Comparison of ENCODE assay signal across 8 cellular contexts in genomic region chr11:65817815-65818680, GRCh38. TPM values are rescaled to one million over a fixed set of nuclear protein-coding genes. Genes with fewer than 3 reads are reported as not detected.
DNase-seq lines count a peak whose midpoint lies in the region; ATAC-seq and TF ChIP-seq lines count a peak whose summit lies in the region.

No MANE protein-coding gene starts in this region.

- WGBS in SK-N-SH (ENCODE audit: low lambda C conversion rate), result 17% methylated on average over 25 of the region's 74 CpGs

- CTCF ChIA-PET in HCT116 (lab: Charles Lee) (interaction anchor here (0.6 to 3.7 kb wide), 12 partner anchors 9 to 209 kb away, joined by 3 to 36 read pairs (median 4); partner anchors contain the start of gene KAT5), SK-N-SH (lab: Yijun Ruan, JAX) (interaction anchor here (0.6 to 13.8 kb wide), 44 partner anchors 9 to 1694 kb away, joined by 3 to 111 read pairs (median 5); partner anchors contain the start of genes AP5B1, CCDC85B, KAT5 and OVOL1)

- RAD21 ChIA-PET in HCT116 (lab: Charles Lee; ENCODE audit: low non-redundant PET in 1 of 2, low total read pairs in 2 of 2, uncharacterized antibody in 2 of 2, unreplicated experiment in 2 of 2), result interaction anchor here (0.6 to 2.2 kb wide), 13 partner anchors 19 to 188 kb away, joined by 3 to 12 read pairs (median 3); partner anchors contain the start of gene KAT5 (in 1 of the 2)

- TF ChIP-seq CTCF in HCT116 (IDR thresholded peaks at IDR 0.05 in 2 of 3, conservative IDR thresholded peaks at IDR 0.05 in 1 of 3; ENCODE audit: borderline replicate concordance in 1 of 3, insufficient read depth in 1 of 3, low read depth in 2 of 3, low read length in 2 of 3) (peak; percentile 88 to 99 (median 97)), SK-N-SH (IDR thresholded peaks at IDR 0.05) (peak; percentile 91), glutamatergic neuron (IDR thresholded peaks at IDR 0.05; ENCODE audit: partially characterized antibody, unreplicated experiment) (peak; percentile 99), osteocyte (IDR thresholded peaks at IDR 0.05) (peak; percentile 100), thoracic aorta (IDR thresholded peaks at IDR 0.05) (peak; percentile 99)

- TF ChIP-seq EP300 in SK-N-SH (IDR thresholded peaks at IDR 0.05; ENCODE audit: borderline replicate concordance in 1 of 2, low read depth in 1 of 2, low read length in 1 of 2), result no peak

- intact Hi-C loops in HCT116 (cut with micrococcal nuclease), result loop anchor here (1.0 kb wide), 4 partner anchors 38 to 171 kb away; partner anchors contain the start of genes AP5B1 and KAT5

- no peaks in the 10 kb centered on the region for H3K27me3 ChIP-seq in HCT116 (ENCODE audit: insufficient read depth, low read length)
- no peaks in the 10 kb centered on the region for H3K27me3 ChIP-seq in SK-N-SH (ENCODE audit: insufficient read depth)
- H3K27me3 ChIP-seq in thoracic aorta (replicated peaks; ENCODE audit: insufficient read depth), result no peaks in the 10 kb centered on the region

- H3K27me3 Mint-ChIP-seq in glutamatergic neuron (ENCODE audit: unreplicated experiment) (no peaks in the 10 kb centered on the region), osteocyte (ENCODE audit: unreplicated experiment) (no peaks in the 10 kb centered on the region)

- H3K9me3 ChIP-seq in HCT116 (ENCODE audit: control insufficient read depth in 1 of 2, insufficient read depth in 1 of 2, low read depth in 1 of 2, low read length in 2 of 2), result no peaks in the 10 kb centered on the region
- no peaks in the 10 kb centered on the region for H3K9me3 ChIP-seq in SK-N-SH
- no peaks in the 10 kb centered on the region for H3K9me3 ChIP-seq in thoracic aorta

- H3F3A ChIP-seq in SK-N-SH (replicated peaks; ENCODE audit: insufficient read depth), result no peaks in the 10 kb centered on the region

- peak; percentile 87 for DNase-seq in G401 (ENCODE audit: low spot score)
- peak; percentile 76 for DNase-seq in HCT116 (ENCODE audit: low read depth, low spot score)
- DNase-seq in NAMALWA (ENCODE audit: low spot score), result peak; percentile 91
- peak; percentile 99 for DNase-seq in SK-N-SH
- DNase-seq in activated naive CD4-positive, alpha-beta T cell treated with anti-CD3 and anti-CD28 coated beads, Interleukin-2, amount 50 U/mL, for 72 hours (ENCODE audit: low spot score in 2 of 2), result peak; percentile 93 to 99
- DNase-seq in glutamatergic neuron, result peak; percentile 98
- DNase-seq in osteocyte (ENCODE audit: extremely low spot score, unreplicated experiment), result peak; percentile 98
- DNase-seq in thoracic aorta (ENCODE audit: low spot score), result peak; percentile 70

- POLR2A ChIA-PET in HCT116 (lab: Charles Lee), result interaction anchor here (0.6 to 2.6 kb wide), 5 partner anchors 13 to 106 kb away, joined by 3 to 8 read pairs (median 5); partner anchors contain the start of genes AP5B1, KAT5 and MUS81
- POLR2A ChIA-PET in SK-N-SH (lab: Yijun Ruan, JAX), result interaction anchor here (2.9 kb wide), 1 partner anchor 106 kb away, joined by 23 read pairs; the partner anchor contains the start of gene KAT5

- TF ChIP-seq RAD21 in HCT116 (IDR thresholded peaks at IDR 0.05; ENCODE audit: low read depth) (peak; percentile 96), SK-N-SH (IDR thresholded peaks at IDR 0.05; ENCODE audit: low read length) (peak; percentile 89)

- in situ Hi-C loops in G401 (cut with HindIII; ENCODE audit: low sequenced_read_pairs), result no loop called here

- no peaks in the 10 kb centered on the region for H3K79me2 ChIP-seq in HCT116 (ENCODE audit: insufficient read depth, low read length)
- H3K79me2 ChIP-seq in SK-N-SH (ENCODE audit: insufficient read depth), result no peaks in the 10 kb centered on the region

- H3K4me1 ChIP-seq in HCT116 (ENCODE audit: control insufficient read depth in 1 of 2, insufficient read depth in 2 of 2, low read length in 2 of 2) (peaks cover 0 to 12% of the 10 kb centered on the region in 2 experiments; a peak in 2 of 4 replicates), SK-N-SH (ENCODE audit: control insufficient read depth in 1 of 2, insufficient read depth in 2 of 2, low read depth in 1 of 2, low read length in 1 of 2) (peaks cover 0 to 3% of the 10 kb centered on the region in 2 experiments; a peak in 1 of 4 replicates), thoracic aorta (ENCODE audit: control insufficient read depth in 1 of 2, low read depth in 2 of 2) (peaks cover 0 to 12% of the 10 kb centered on the region in 2 donors)

- no peaks in the 10 kb centered on the region for H3K36me3 ChIP-seq in HCT116 (ENCODE audit: control insufficient read depth in 1 of 2, insufficient read depth in 2 of 2, low read length in 2 of 2)
- H3K36me3 ChIP-seq in SK-N-SH (replicated peaks in 1 of 2; ENCODE audit: control insufficient read depth in 1 of 2, insufficient read depth in 2 of 2, low read length in 1 of 2), result no peaks in the 10 kb centered on the region
- H3K36me3 ChIP-seq in thoracic aorta, result peaks cover 4% of the 10 kb centered on the region

- H3K27ac Mint-ChIP-seq in activated naive CD4-positive, alpha-beta T cell treated with anti-CD3 and anti-CD28 coated beads, Interleukin-2, amount 50 U/mL, for 72 hours, result peak overlapping the region; percentile 70 to 75
- peak overlapping the region; percentile 62 for H3K27ac Mint-ChIP-seq in glutamatergic neuron (ENCODE audit: unreplicated experiment)
- peak overlapping the region; percentile 43 for H3K27ac Mint-ChIP-seq in osteocyte (ENCODE audit: unreplicated experiment)

- no peaks in the 10 kb centered on the region for H3K9me3 Mint-ChIP-seq in activated naive CD4-positive, alpha-beta T cell treated with anti-CD3 and anti-CD28 coated beads, Interleukin-2, amount 50 U/mL, for 72 hours
- H3K9me3 Mint-ChIP-seq in glutamatergic neuron (ENCODE audit: unreplicated experiment), result peaks cover 5% of the 10 kb centered on the region
- H3K9me3 Mint-ChIP-seq in osteocyte (ENCODE audit: unreplicated experiment), result no peaks in the 10 kb centered on the region

- H3K4me3 Mint-ChIP-seq in glutamatergic neuron (ENCODE audit: unreplicated experiment), result peak overlapping the region; percentile 83
- peak overlapping the region; percentile 75 for H3K4me3 Mint-ChIP-seq in osteocyte (ENCODE audit: unreplicated experiment)

- H3K27ac ChIP-seq in HCT116 (ENCODE audit: low read depth, low read length), result peak overlapping the region; percentile 51; the same call in 1 of the 2 replicates
- H3K27ac ChIP-seq in SK-N-SH (ENCODE audit: low read depth in 2 of 2, low read length in 1 of 2), result peak overlapping the region in 1 of 2 experiments; percentile 62; a peak in 1 of 4 replicates
- H3K27ac ChIP-seq in thoracic aorta, result peak overlapping the region in 1 of 2 donors; percentile 37

- H3K9ac ChIP-seq in HCT116 (ENCODE audit: low read length) (peak overlapping the region; percentile 67), SK-N-SH (peak overlapping the region; percentile 63)

- peak overlapping the region; percentile 88 for H2AFZ ChIP-seq in HCT116 (ENCODE audit: low read depth, low read length, poor library complexity, severe bottlenecking)
- H2AFZ ChIP-seq in SK-N-SH (ENCODE audit: low read depth), result peak overlapping the region; percentile 91

- ATAC-seq in HCT116 (peak; percentile 94), thoracic aorta (ENCODE audit: insufficient number of reproducible peaks, low FRiP score, low read depth) (peak; percentile 81)
- peak; percentile 88 to 91 for ATAC-seq in activated naive CD4-positive, alpha-beta T cell treated with anti-CD3 and anti-CD28 coated beads, Interleukin-2, amount 50 U/mL, for 72 hours

- H4K20me1 ChIP-seq in HCT116 (ENCODE audit: insufficient read depth), result no peaks in the 10 kb centered on the region
- H4K20me1 ChIP-seq in SK-N-SH (ENCODE audit: insufficient read depth), result no peaks in the 10 kb centered on the region

- H3K4me3 ChIP-seq in HCT116 (replicated peaks in 1 of 2; ENCODE audit: low read depth in 1 of 2, low read length in 2 of 2) (peak overlapping the region; percentile 51 to 65), SK-N-SH (ENCODE audit: low read depth in 2 of 2, low read length in 1 of 2) (peak overlapping the region; percentile 62 to 75), thoracic aorta (peak overlapping the region; percentile 89)

- H3K9me2 ChIP-seq in HCT116 (ENCODE audit: insufficient read depth), result no peaks in the 10 kb centered on the region
- no peaks in the 10 kb centered on the region for H3K9me2 ChIP-seq in SK-N-SH

- BruUV-seq in HCT116 (replicated peaks; lab: Mats Ljungman, UMichigan), result no TSS peak

- peak overlapping the region; percentile 76 for H3K4me2 ChIP-seq in HCT116 (ENCODE audit: low read length)
- H3K4me2 ChIP-seq in SK-N-SH, result peak overlapping the region; percentile 76

- H3K4me1 Mint-ChIP-seq in glutamatergic neuron (ENCODE audit: low read depth, unreplicated experiment) (peaks cover 9% of the 10 kb centered on the region), osteocyte (ENCODE audit: unreplicated experiment) (peaks cover 10% of the 10 kb centered on the region)

- H3K36me3 Mint-ChIP-seq in activated naive CD4-positive, alpha-beta T cell treated with anti-CD3 and anti-CD28 coated beads, Interleukin-2, amount 50 U/mL, for 72 hours, result peaks cover 0 to 7% of the 10 kb centered on the region in 2 donors
- peaks cover 5% of the 10 kb centered on the region for H3K36me3 Mint-ChIP-seq in glutamatergic neuron (ENCODE audit: unreplicated experiment)
- H3K36me3 Mint-ChIP-seq in osteocyte (ENCODE audit: unreplicated experiment), result peaks cover 1% of the 10 kb centered on the region

- TF ChIP-seq POLR2A in HCT116 (IDR thresholded peaks at IDR 0.05; ENCODE audit: borderline replicate concordance, extremely low read depth, insufficient read depth, insufficient read length), result no peak

RNA-seq across cellular contexts. Expression of gene SNX32, which starts 15.7 kb away (rescaled TPM):
- not detected in 2 replicates for total RNA-seq in G401 (2014; rRNA removed; shearing (Covaris generic))
- total RNA-seq in HCT116 (2021; ENCODE audit: unreplicated experiment) (not detected), glutamatergic neuron (ENCODE audit: unreplicated experiment) (14.7 TPM), osteocyte (4.0 and 4.1 TPM in 2 replicates), thoracic aorta (under 1 TPM in 1 of 2 donors, not detected in 1; 0.81 TPM)
- 0.20 and 0.39 TPM in 2 replicates for polyA plus RNA-seq in HCT116 (2012)
- polyA plus RNA-seq in SK-N-SH (2012; rRNA removed), result 0.81 and 1.0 TPM in 2 replicates
- polyA plus RNA-seq in SK-N-SH (2012; cell fraction: cytosol; rRNA removed), result 0.39 and 0.58 TPM in 2 replicates
- polyA plus RNA-seq in SK-N-SH (2012; cell fraction: nucleus; rRNA removed), result 5.2 and 6.4 TPM in 2 replicates
- total RNA-seq in activated naive CD4-positive, alpha-beta T cell treated with anti-CD3 and anti-CD28 coated beads, Interleukin-2, amount 50 U/mL, for 72 hours, result 1 to 10 TPM; 3.8 to 5.0 TPM

RNA-seq across cellular contexts. Expression of gene OVOL1, which starts 31.2 kb away (rescaled TPM):
- total RNA-seq in G401 (2014; rRNA removed; shearing (Covaris generic)), result not detected in 2 replicates
- 14.7 TPM for total RNA-seq in HCT116 (2021; ENCODE audit: unreplicated experiment)
- 14.2 and 16.3 TPM in 2 replicates for polyA plus RNA-seq in HCT116 (2012)
- not detected in 2 replicates for polyA plus RNA-seq in SK-N-SH (2012; rRNA removed)
- polyA plus RNA-seq in SK-N-SH (2012; cell fraction: cytosol; rRNA removed), result not detected in 2 replicates
- polyA plus RNA-seq in SK-N-SH (2012; cell fraction: nucleus; rRNA removed), result not detected in 2 replicates
- 1 to 10 TPM in 1 of 2 donors, not detected in 1; 1.6 TPM for total RNA-seq in activated naive CD4-positive, alpha-beta T cell treated with anti-CD3 and anti-CD28 coated beads, Interleukin-2, amount 50 U/mL, for 72 hours
- total RNA-seq in glutamatergic neuron (ENCODE audit: unreplicated experiment), result not detected
- not detected in 2 replicates for total RNA-seq in osteocyte
- under 1 TPM in 1 of 2 donors, not detected in 1; 0.27 TPM for total RNA-seq in thoracic aorta

RNA-seq across cellular contexts. Expression of gene AP5B1, which starts 37.3 kb away (rescaled TPM):
- 15.7 and 20.6 TPM in 2 replicates for total RNA-seq in G401 (2014; rRNA removed; shearing (Covaris generic))
- total RNA-seq in HCT116 (2021; ENCODE audit: unreplicated experiment), result 19.5 TPM
- polyA plus RNA-seq in HCT116 (2012), result 10.5 and 11.1 TPM in 2 replicates
- 3.8 and 4.6 TPM in 2 replicates for polyA plus RNA-seq in SK-N-SH (2012; rRNA removed)
- polyA plus RNA-seq in SK-N-SH (2012; cell fraction: cytosol; rRNA removed), result 1.2 and 2.0 TPM in 2 replicates
- 11.6 and 11.7 TPM in 2 replicates for polyA plus RNA-seq in SK-N-SH (2012; cell fraction: nucleus; rRNA removed)
- total RNA-seq in activated naive CD4-positive, alpha-beta T cell treated with anti-CD3 and anti-CD28 coated beads, Interleukin-2, amount 50 U/mL, for 72 hours, result 10 to 100 TPM; 10.6 to 25.9 TPM
- total RNA-seq in glutamatergic neuron (ENCODE audit: unreplicated experiment), result 13.2 TPM
- total RNA-seq in osteocyte, result 19.0 and 21.0 TPM in 2 replicates
- 10 to 100 TPM; 26.3 to 38.4 TPM for total RNA-seq in thoracic aorta

RNA-seq across cellular contexts. Expression of gene CFL1, which starts 39.9 kb away (rescaled TPM):
- total RNA-seq in G401 (2014; rRNA removed; shearing (Covaris generic)), result 1,273 and 1,592 TPM in 2 replicates
- 1,270 TPM for total RNA-seq in HCT116 (2021; ENCODE audit: unreplicated experiment)
- 1,219 and 1,350 TPM in 2 replicates for polyA plus RNA-seq in HCT116 (2012)
- polyA plus RNA-seq in SK-N-SH (2012; rRNA removed), result 2,761 and 4,252 TPM in 2 replicates
- 2,515 and 2,544 TPM in 2 replicates for polyA plus RNA-seq in SK-N-SH (2012; cell fraction: cytosol; rRNA removed)
- 1,901 and 2,978 TPM in 2 replicates for polyA plus RNA-seq in SK-N-SH (2012; cell fraction: nucleus; rRNA removed)
- 1,000 to 10,000 TPM in 1 of 2 donors, 100 to 1,000 TPM in 1; 855 to 1,265 TPM for total RNA-seq in activated naive CD4-positive, alpha-beta T cell treated with anti-CD3 and anti-CD28 coated beads, Interleukin-2, amount 50 U/mL, for 72 hours
- total RNA-seq in glutamatergic neuron (ENCODE audit: unreplicated experiment), result 1,294 TPM
- 939 and 946 TPM in 2 replicates for total RNA-seq in osteocyte
- total RNA-seq in thoracic aorta, result 100 to 1,000 TPM; 565 to 797 TPM

RNA-seq across cellular contexts. Expression of gene MUS81, which starts 42.2 kb away (rescaled TPM):
- 61.8 and 70.4 TPM in 2 replicates for total RNA-seq in G401 (2014; rRNA removed; shearing (Covaris generic))
- total RNA-seq in HCT116 (2021; ENCODE audit: unreplicated experiment) (47.2 TPM), glutamatergic neuron (ENCODE audit: unreplicated experiment) (114 TPM), osteocyte (63.7 and 68.5 TPM in 2 replicates), thoracic aorta (10 to 100 TPM; 51.8 to 62.8 TPM)
- 42.4 and 57.5 TPM in 2 replicates for polyA plus RNA-seq in HCT116 (2012)
- 39.7 and 58.2 TPM in 2 replicates for polyA plus RNA-seq in SK-N-SH (2012; rRNA removed)
- polyA plus RNA-seq in SK-N-SH (2012; cell fraction: cytosol; rRNA removed), result 20.4 and 26.8 TPM in 2 replicates
- polyA plus RNA-seq in SK-N-SH (2012; cell fraction: nucleus; rRNA removed), result 309 and 491 TPM in 2 replicates
- total RNA-seq in activated naive CD4-positive, alpha-beta T cell treated with anti-CD3 and anti-CD28 coated beads, Interleukin-2, amount 50 U/mL, for 72 hours, result 10 to 100 TPM; 63.9 to 64.0 TPM
